ENCODE assay signal across 1 cellular context in genomic region chr2:27753744-27754588, GRCh38.
TF ChIP-seq lines count a peak whose summit lies in the region.

No MANE protein-coding gene starts in this region.

TF ChIP-seq in HepG2, 621 proteins besides CTCF, POLR2A, EP300 and RAD21 (continued from another document and continues in another):
- TF ChIP-seq ZNF609 (CRISPR knock-in tag; IDR thresholded peaks at IDR 0.05; ENCODE audit: borderline replicate concordance) (no peak), ZNF737 (CRISPR knock-in tag; IDR thresholded peaks at IDR 0.05; ENCODE audit: borderline replicate concordance) (no peak), CEBPB (IDR thresholded peaks at IDR 0.05; ENCODE audit: borderline replicate concordance, low read depth, low read length) (no peak), ZNF264 (CRISPR knock-in tag; IDR thresholded peaks at IDR 0.05) (no peak), MTA1 (CRISPR knock-in tag; IDR thresholded peaks at IDR 0.05; ENCODE audit: borderline replicate concordance) (no peak), FIP1L1 (IDR thresholded peaks at IDR 0.05; ENCODE audit: borderline replicate concordance, insufficient read depth, low read depth, low read length) (no peak), ZNF724P (CRISPR knock-in tag; IDR thresholded peaks at IDR 0.05; ENCODE audit: borderline replicate concordance) (peak; percentile 62; the same call in 1 of the 2 replicates), PBX2 (CRISPR knock-in tag; IDR thresholded peaks at IDR 0.05) (no peak), ZNF333 (CRISPR knock-in tag; IDR thresholded peaks at IDR 0.05; ENCODE audit: borderline replicate concordance) (no peak), TRIM24 (CRISPR knock-in tag; IDR thresholded peaks at IDR 0.05) (no peak), NFATC3 (CRISPR knock-in tag; IDR thresholded peaks at IDR 0.05) (0 out of 2 replicates have a peak, but pooled peaks have one; percentile 30), SALL2 (CRISPR knock-in tag; IDR thresholded peaks at IDR 0.05) (no peak), CBX1 (IDR thresholded peaks at IDR 0.05; ENCODE audit: low read depth) (no peak), THAP7 (CRISPR knock-in tag; IDR thresholded peaks at IDR 0.05) (0 out of 2 replicates have a peak, but pooled peaks have one; percentile 32), ZBTB42 (CRISPR knock-in tag; IDR thresholded peaks at IDR 0.05) (no peak), CENPBD1 (CRISPR knock-in tag; IDR thresholded peaks at IDR 0.05; ENCODE audit: borderline replicate concordance, low read depth) (no peak), TFDP2 (CRISPR knock-in tag; IDR thresholded peaks at IDR 0.05) (peak; percentile 33; the same call in 1 of the 2 replicates), ATF5 (CRISPR knock-in tag; IDR thresholded peaks at IDR 0.05; ENCODE audit: low read depth) (no peak), ZNF253 (CRISPR knock-in tag; IDR thresholded peaks at IDR 0.05; ENCODE audit: borderline replicate concordance) (no peak), PAX8 (CRISPR knock-in tag; IDR thresholded peaks at IDR 0.05; ENCODE audit: borderline replicate concordance) (no peak), ZNF709 (CRISPR knock-in tag; IDR thresholded peaks at IDR 0.05) (peak; percentile 47; the same call in 1 of the 2 replicates), ZNF460 (CRISPR knock-in tag; IDR thresholded peaks at IDR 0.05; ENCODE audit: borderline replicate concordance) (no peak), ZNF292 (CRISPR knock-in tag; IDR thresholded peaks at IDR 0.05; ENCODE audit: borderline replicate concordance, low read depth) (no peak), ELK4 (CRISPR knock-in tag; IDR thresholded peaks at IDR 0.05; ENCODE audit: borderline replicate concordance) (no peak), ARHGAP35 (CRISPR knock-in tag; IDR thresholded peaks at IDR 0.05; ENCODE audit: borderline replicate concordance) (no peak), AKNA (CRISPR knock-in tag; IDR thresholded peaks at IDR 0.05; ENCODE audit: borderline replicate concordance) (no peak), ZNF660 (CRISPR knock-in tag; IDR thresholded peaks at IDR 0.05; ENCODE audit: borderline replicate concordance, low read depth) (no peak), TARDBP (CRISPR knock-in tag; IDR thresholded peaks at IDR 0.05) (0 out of 2 replicates have a peak, but pooled peaks have one; percentile 36), MYC (CRISPR knock-in tag; IDR thresholded peaks at IDR 0.05; ENCODE audit: borderline replicate concordance) (no peak; the same call in 1 of the 2 replicates), ZNF552 (CRISPR knock-in tag; IDR thresholded peaks at IDR 0.05; ENCODE audit: borderline replicate concordance) (no peak), ZNF775 (CRISPR knock-in tag; IDR thresholded peaks at IDR 0.05; ENCODE audit: borderline replicate concordance) (no peak), REST (IDR thresholded peaks at IDR 0.05; ENCODE audit: borderline replicate concordance in 1 of 2, low read depth in 1 of 2, low read length in 2 of 2) (no peak), STAT6 (CRISPR knock-in tag; IDR thresholded peaks at IDR 0.05; ENCODE audit: borderline replicate concordance) (no peak), POGZ (CRISPR knock-in tag; IDR thresholded peaks at IDR 0.05) (peak; percentile 11; the same call in 1 of the 2 replicates), BRCA1 (CRISPR knock-in tag; IDR thresholded peaks at IDR 0.05) (no peak), PHF5A (CRISPR knock-in tag; IDR thresholded peaks at IDR 0.05; ENCODE audit: low read depth, unreplicated experiment) (peak; percentile 61)
